In genomic region chr7:120987683-120988590, GRCh38 we compare ENCODE assay signal across 8 cellular contexts.
DNase-seq lines count a peak whose midpoint lies in the region; ATAC-seq and TF ChIP-seq lines count a peak whose summit lies in the region.

No MANE protein-coding gene starts in this region.

- TF ChIP-seq CTCF in GM13977 (IDR thresholded peaks at IDR 0.05; ENCODE audit: extremely low read depth, insufficient read depth, missing control alignments), result peak; percentile 94

- in situ Hi-C loops in GM13977 (cut with MboI; ENCODE audit: low pct_unique_long_range_greater_than_20kb, low sequenced_read_pairs, unreplicated experiment), result no loop called here

- ATAC-seq in HG02885 (IDR thresholded peaks at IDR 0.05; ENCODE audit: poor library complexity, unreplicated experiment), result peak; percentile 96

- DNase-seq in GM13977 (ENCODE audit: low spot score) (peak; percentile 82), NCI-H187 (lab: John Stamatoyannopoulos, UW) (peak; percentile 63 to 67), T-helper 9 cell (peak; percentile 79), astrocyte of the hippocampus (ENCODE audit: low read depth, low spot score) (peak; percentile 95), hypothalamus (lab: John Stamatoyannopoulos, UW) (peak in 49 of 51 donors; percentile 1 to 83 (median 60)), retina (peak; percentile 85), cortex of kidney (lab: John Stamatoyannopoulos, UW) (no peak)
